Comparison of ENCODE assay signal across 10 cellular contexts in genomic region chr18:12606592-12607315, GRCh38. TPM values are rescaled to one million over a fixed set of nuclear protein-coding genes. Genes with fewer than 3 reads are reported as not detected.
DNase-seq lines count a peak whose midpoint lies in the region; ATAC-seq and TF ChIP-seq lines count a peak whose summit lies in the region.
"Had no signal": no experiment of that assay in that cellular context is flagged by ENCODE, and none has a peak within 500 bp of the region (broad histone marks: within the 10 kb centered on the region; RNA-seq: fewer than 3 reads in every experiment).

No MANE protein-coding gene starts in this region.

- H3K4me3 ChIP-seq in NB4 (ENCODE audit: low read depth, low read length): no peak overlapping the region
- no peak overlapping the region for H3K4me3 ChIP-seq in choroid plexus epithelial cell (ENCODE audit: low read depth, low read length)
- no peak overlapping the region for H3K4me3 ChIP-seq in mucosa of descending colon

- DNase-seq in AG20443 (ENCODE audit: low spot score) (peak; percentile 40), NB4 (ENCODE audit: low read depth) (peak; percentile 52), choroid plexus epithelial cell (ENCODE audit: low read depth) (peak; percentile 92), mucosa of descending colon (no peak), NCI-H2171 treated with DMSO at 0.1 percent for 48 hours (lab: John Stamatoyannopoulos, UW) (no peak), HEK293T (ENCODE audit: extremely low spot score) (no peak), germinal center (ENCODE audit: low spot score) (no peak)
- DNase-seq: activated naive CD8-positive, alpha-beta T cell treated with anti-CD3 and anti-CD28 coated beads for 36 hours; stimulated activated CD4-positive, alpha-beta T cell treated with anti-CD3 and anti-CD28 coated beads, Interleukin-4, amount 100 ng/mL, for 1 hour had no signal

- no peaks in the 10 kb centered on the region for H3K9me3 ChIP-seq in mucosa of descending colon

- H3K4me1 ChIP-seq in mucosa of descending colon (ENCODE audit: low read depth): no peaks in the 10 kb centered on the region

- H3K36me3 ChIP-seq in mucosa of descending colon (ENCODE audit: low read depth): no peaks in the 10 kb centered on the region

- TF ChIP-seq CTCF in NB4 (IDR thresholded peaks at IDR 0.05; ENCODE audit: low read depth, low read length) (no peak), choroid plexus epithelial cell (conservative IDR thresholded peaks at IDR 0.05; ENCODE audit: low read depth, low read length) (no peak), mucosa of descending colon (IDR thresholded peaks at IDR 0.05) (no peak)

- intact Hi-C loops in mucosa of descending colon (cut with DNase I, micrococcal nuclease): no loop called here

- no peak for TF ChIP-seq POLR2A in NB4 (IDR thresholded peaks at IDR 0.05; ENCODE audit: extremely low read depth, insufficient read length)

- ATAC-seq in mucosa of descending colon: peak; percentile 48
- no peak for ATAC-seq in HG02840 (IDR thresholded peaks at IDR 0.05; ENCODE audit: low FRiP score, unreplicated experiment)

- CTCF ChIA-PET in HEK293T (lab: Yijun Ruan, JAX): interaction anchor here (0.6 to 1.2 kb wide), 2 partner anchors 77 to 232 kb away, joined by 3 read pairs; no protein-coding TSS in a partner anchor

- POLR2A ChIA-PET in HEK293T (lab: Yijun Ruan, JAX): interaction anchor here (0.8 kb wide), 1 partner anchor 199 kb away, joined by 3 read pairs; the partner anchor contains the start of gene PRELID3A

TF ChIP-seq in HEK293T, 16 proteins besides CTCF, POLR2A, EP300 and RAD21:
- TF ChIP-seq LEF1 (IDR thresholded peaks at IDR 0.05; ENCODE audit: borderline replicate concordance) (no peak), BHLHE40 (IDR thresholded peaks at IDR 0.05; ENCODE audit: borderline replicate concordance) (no peak), FOXA1 (IDR thresholded peaks at IDR 0.05) (no peak), L3MBTL2 (conservative IDR thresholded peaks at IDR 0.05) (no peak), FOXK2 (IDR thresholded peaks at IDR 0.05) (no peak), ZNF384 (IDR thresholded peaks at IDR 0.05) (no peak), SP1 (IDR thresholded peaks at IDR 0.05) (no peak), NFRKB (IDR thresholded peaks at IDR 0.05) (no peak), ARNT (IDR thresholded peaks at IDR 0.05) (no peak), ELF4 (IDR thresholded peaks at IDR 0.05) (no peak), FOXM1 (IDR thresholded peaks at IDR 0.05; ENCODE audit: borderline replicate concordance) (no peak), HDGF (IDR thresholded peaks at IDR 0.05; ENCODE audit: borderline replicate concordance) (no peak)
- TF ChIP-seq, protein P1, sequence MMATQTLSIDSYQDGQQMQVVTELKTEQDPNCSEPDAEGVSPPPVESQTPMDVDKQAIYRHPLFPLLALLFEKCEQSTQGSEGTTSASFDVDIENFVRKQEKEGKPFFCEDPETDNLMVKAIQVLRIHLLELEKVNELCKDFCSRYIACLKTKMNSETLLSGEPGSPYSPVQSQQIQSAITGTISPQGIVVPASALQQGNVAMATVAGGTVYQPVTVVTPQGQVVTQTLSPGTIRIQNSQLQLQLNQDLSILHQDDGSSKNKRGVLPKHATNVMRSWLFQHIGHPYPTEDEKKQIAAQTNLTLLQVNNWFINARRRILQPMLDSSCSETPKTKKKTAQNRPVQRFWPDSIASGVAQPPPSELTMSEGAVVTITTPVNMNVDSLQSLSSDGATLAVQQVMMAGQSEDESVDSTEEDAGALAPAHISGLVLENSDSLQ (IDR thresholded peaks at IDR 0.05): no peak

RNA-seq across cellular contexts. Expression of gene SPIRE1, which starts 51.2 kb away (rescaled TPM):
- 10 to 100 TPM in 1 of 3 donors, 1 to 10 TPM in 2; 4.7 to 32.8 (median 5.1) TPM for total RNA-seq in mucosa of descending colon

Comparison
In these comparisons a context has a peak if more than half of its experiments do, and no peak if none do; other contexts are left out.
1. DNase-seq: peak in AG20443 (single experiment), NB4 (single experiment) and choroid plexus epithelial cell (single experiment); none in mucosa of descending colon (0 of 3), NCI-H2171 treated with DMSO at 0.1 percent for 48 hours (single experiment), HEK293T (single experiment) and germinal center (single experiment).